In the genomic region with DNA sequence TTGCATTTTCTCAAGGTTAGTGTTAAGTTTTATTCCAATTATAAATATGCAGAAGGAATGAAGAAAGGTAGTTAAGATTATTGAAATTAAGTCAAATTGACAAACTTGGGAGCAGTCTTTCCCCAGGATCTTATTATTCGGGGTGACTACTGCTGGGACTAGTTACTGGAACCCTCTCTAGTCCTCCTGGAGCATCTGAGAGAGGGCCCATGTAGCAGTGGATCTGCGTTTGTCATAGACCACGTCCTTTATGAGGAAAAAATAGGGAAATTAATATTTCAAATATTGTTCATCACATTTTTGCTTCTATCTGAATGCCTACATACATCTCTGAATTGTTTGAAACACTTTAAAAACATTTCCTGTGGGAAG, we compare ENCODE assay signal across 34 cellular contexts. TPM values are rescaled to one million over a fixed set of nuclear protein-coding genes. Genes with fewer than 3 reads are reported as not detected.
"Had no signal": no experiment of that assay in that cellular context is flagged by ENCODE, and none has a peak within 500 bp of the region (broad histone marks: within the 10 kb centered on the region; RNA-seq: fewer than 3 reads in every experiment).

No MANE protein-coding gene starts in this region.

- H3K4me3 ChIP-seq: ovary, psoas muscle, right lobe of liver, sigmoid colon, stomach, thoracic aorta, thyroid gland, tibial nerve, upper lobe of left lung, vagina had no signal

- H3K9ac ChIP-seq: parathyroid adenoma had no signal

- H3K27ac Mint-ChIP-seq: natural killer cell treated with Interleukin-12 subunit alpha and Interleukin-12 subunit beta and Interleukin-15 and Interleukin-18, amount 100 ng/mL, for 72 hours; nephron progenitor cell; progenitor cell of endocrine pancreas; stimulated activated effector memory CD8-positive, alpha-beta T cell treated with anti-CD3 and anti-CD28 coated beads, Interleukin-12 subunit alpha, Interleukin-12 subunit beta, amount 100 ng/mL, for 72 hours; stimulated activated naive CD8-positive, alpha-beta T cell treated with anti-CD3 and anti-CD28 coated beads, Interleukin-15, Interleukin-2, amounts not matched to agents 100 ng/mL and 50 ng/mL, for 24 hours had no signal

- H2AFZ ChIP-seq: parathyroid adenoma had no signal

- H3K79me2 ChIP-seq: parathyroid adenoma had no signal

- H3K27me3 ChIP-seq: ovary had no signal

- H3K36me3 ChIP-seq: ovary, right lobe of liver, sigmoid colon, stomach, thoracic aorta, thyroid gland, tibial nerve, upper lobe of left lung, vagina had no signal

- ATAC-seq: natural killer cell treated with Interleukin-12 subunit alpha and Interleukin-12 subunit beta and Interleukin-15 and Interleukin-18, amount 100 ng/mL, for 72 hours; psoas muscle; right cardiac atrium; right lobe of liver; stimulated activated effector memory CD8-positive, alpha-beta T cell treated with anti-CD3 and anti-CD28 coated beads, Interleukin-12 subunit alpha, Interleukin-12 subunit beta, amount 100 ng/mL, for 72 hours; stimulated activated naive B cell treated with anti-CD40 and anti-IgM and Interleukin-4, amounts not matched to agents 10 μg/mL and 1 μg/mL and 100 μg/mL, for 72 hours had no signal

- H3K27ac ChIP-seq: ovary, parathyroid adenoma, psoas muscle, right lobe of liver, sigmoid colon, stomach, thoracic aorta, thyroid gland, tibial nerve, upper lobe of left lung, vagina had no signal

- H3K4me1 ChIP-seq: parathyroid adenoma, psoas muscle had no signal

- DNase-seq: nephron progenitor cell; occipital lobe; ovary; posterior cingulate gyrus; psoas muscle; right cardiac atrium; right lobe of liver; sigmoid colon; small intestine; stimulated activated CD4-positive, alpha-beta T cell treated with anti-CD3 and anti-CD28 coated beads, Interleukin-15, amount 100 ng/mL, for 24 hours; stimulated activated CD4-positive, alpha-beta T cell treated with anti-CD3 and anti-CD28 coated beads, Interleukin-2, amount 100 ng/mL, for 24 hours; stimulated activated CD4-positive, alpha-beta T cell treated with anti-CD3 and anti-CD28 coated beads, Interleukin-2, amount 100 ng/mL, for 48 hours; stimulated activated CD4-positive, alpha-beta T cell treated with anti-CD3 and anti-CD28 coated beads, Interleukin-4, amount 100 ng/mL, for 24 hours; stimulated activated naive B cell treated with anti-CD40 and anti-IgM and Interleukin-4, amounts not matched to agents 10 μg/mL and 1 μg/mL and 100 μg/mL, for 72 hours; stimulated activated naive CD4-positive, alpha-beta T cell treated with Interleukin-2 at 50 U/mL for 16 hours; stomach; thyroid gland; trophoblast cell; upper lobe of left lung had no signal

- H3K9me3 Mint-ChIP-seq: natural killer cell treated with Interleukin-12 subunit alpha and Interleukin-12 subunit beta and Interleukin-15 and Interleukin-18, amount 100 ng/mL, for 72 hours; nephron progenitor cell; neural crest cell; stimulated activated effector memory CD8-positive, alpha-beta T cell treated with anti-CD3 and anti-CD28 coated beads, Interleukin-12 subunit alpha, Interleukin-12 subunit beta, amount 100 ng/mL, for 72 hours had no signal

- H3K9me3 ChIP-seq: ovary, psoas muscle, right lobe of liver, sigmoid colon, thoracic aorta, thyroid gland, tibial nerve, upper lobe of left lung, vagina had no signal

- H3K4me3 Mint-ChIP-seq: natural killer cell treated with Interleukin-12 subunit alpha and Interleukin-12 subunit beta and Interleukin-15 and Interleukin-18, amount 100 ng/mL, for 72 hours; nephron progenitor cell; neural crest cell; stimulated activated effector memory CD8-positive, alpha-beta T cell treated with anti-CD3 and anti-CD28 coated beads, Interleukin-12 subunit alpha, Interleukin-12 subunit beta, amount 100 ng/mL, for 72 hours; stimulated activated naive B cell treated with anti-CD40 and anti-IgM and Interleukin-4, amounts not matched to agents 10 μg/mL and 1 μg/mL and 100 μg/mL, for 72 hours; stimulated activated naive CD8-positive, alpha-beta T cell treated with anti-CD3 and anti-CD28 coated beads, Interleukin-15, Interleukin-2, amounts not matched to agents 100 ng/mL and 50 ng/mL, for 24 hours had no signal

- FAIRE-seq: small intestine, urothelium cell line had no signal

RNA-seq across cellular contexts. Expression of gene CNPY1, which starts 41.0 kb away (rescaled TPM):
- total RNA-seq: natural killer cell treated with Interleukin-12 subunit alpha and Interleukin-12 subunit beta and Interleukin-15 and Interleukin-18, amount 100 ng/mL, for 72 hours; osteoblast; ovary; progenitor cell of endocrine pancreas; psoas muscle; renal cortical epithelial cell; right cardiac atrium; sigmoid colon; subcutaneous adipose tissue; thoracic aorta; thyroid gland; upper lobe of left lung; ureter; vagina had no signal
- polyA plus RNA-seq: psoas muscle, right cardiac atrium, sigmoid colon, small intestine, stomach had no signal

RNA-seq across cellular contexts. Expression of gene EN2, which starts 47.5 kb away (rescaled TPM):
- total RNA-seq: occipital lobe, progenitor cell of endocrine pancreas, right lobe of liver, stomach, subcutaneous adipose tissue, temporal lobe, upper lobe of left lung, ureter had no signal
- polyA plus RNA-seq: sigmoid colon, small intestine had no signal
